In genomic region chr10:83991986-83992753, GRCh38 we compare ENCODE assay signal across 8 cellular contexts.
DNase-seq lines count a peak whose midpoint lies in the region; ATAC-seq, FAIRE-seq and TF ChIP-seq lines count a peak whose summit lies in the region.

No MANE protein-coding gene starts in this region.

- DNase-seq in activated CD4-positive, alpha-beta T cell treated with anti-CD3 and anti-CD28 coated beads, Interleukin-2, amount 10 ng/mL, durations not matched to agents 24 days and 14 days, result peak; percentile 64
- DNase-seq in activated CD4-positive, alpha-beta T cell treated with anti-CD3 and anti-CD28 coated beads for 4 hours, result no peak
- DNase-seq in NT2/D1 (ENCODE audit: low read depth, low spot score) (peak; percentile 56), hepatic stellate cell (ENCODE audit: low spot score) (peak; percentile 7), tibial artery (no peak), RCC 7860 (ENCODE audit: low spot score) (no peak)
- DNase-seq in activated CD8-positive, alpha-beta memory T cell treated with anti-CD3 and anti-CD28 coated beads, Interleukin-2, amount 50 U/mL, for 4 hours, result no peak

- H3K9ac ChIP-seq in NT2/D1 (ENCODE audit: insufficient read length, low read depth), result no peak overlapping the region

- H3K27ac Mint-ChIP-seq in activated CD4-positive, alpha-beta T cell treated with anti-CD3 and anti-CD28 coated beads, Interleukin-2, amount 10 ng/mL, durations not matched to agents 24 days and 14 days, result no peak overlapping the region

- intact Hi-C loops in activated CD4-positive, alpha-beta T cell treated with anti-CD3 and anti-CD28 coated beads, Interleukin-2, amount 10 ng/mL, durations not matched to agents 24 days and 14 days (cut with micrococcal nuclease), result loop anchor here (2.0 kb wide), 1 partner anchor 17 kb away; no protein-coding TSS in a partner anchor
- intact Hi-C loops in tibial artery (cut with DNase I; ENCODE audit: low total_unique reads), result no loop called here

- H3K4me3 Mint-ChIP-seq in activated CD4-positive, alpha-beta T cell treated with anti-CD3 and anti-CD28 coated beads, Interleukin-2, amount 10 ng/mL, durations not matched to agents 24 days and 14 days, result no peak overlapping the region

- no peak for FAIRE-seq in RCC 7860 (lab: Jason Lieb, UNC)

- H3K4me1 Mint-ChIP-seq in activated CD4-positive, alpha-beta T cell treated with anti-CD3 and anti-CD28 coated beads, Interleukin-2, amount 10 ng/mL, durations not matched to agents 24 days and 14 days, result no peaks in the 10 kb centered on the region

- no peaks in the 10 kb centered on the region for H3K27me3 ChIP-seq in NT2/D1 (ENCODE audit: insufficient read depth, insufficient read length)
- H3K27me3 ChIP-seq in tibial artery, result no peaks in the 10 kb centered on the region

- TF ChIP-seq CTCF in tibial artery (IDR thresholded peaks at IDR 0.05), result no peak

- no peaks in the 10 kb centered on the region for H3K36me3 Mint-ChIP-seq in activated CD4-positive, alpha-beta T cell treated with anti-CD3 and anti-CD28 coated beads, Interleukin-2, amount 10 ng/mL, durations not matched to agents 24 days and 14 days (ENCODE audit: low read depth)

- H3K4me1 ChIP-seq in NT2/D1 (ENCODE audit: insufficient read depth, insufficient read length) (no peaks in the 10 kb centered on the region), tibial artery (no peaks in the 10 kb centered on the region)

- H3K4me3 ChIP-seq in NT2/D1 (ENCODE audit: insufficient read length, low read depth) (no peak overlapping the region), tibial artery (no peak overlapping the region)

- peak; percentile 31 for ATAC-seq in HG02623 (IDR thresholded peaks at IDR 0.05; ENCODE audit: unreplicated experiment)

- H3K9me3 ChIP-seq in NT2/D1 (ENCODE audit: insufficient read depth, low read length) (no peaks in the 10 kb centered on the region), tibial artery (no peaks in the 10 kb centered on the region)

- H3K27ac ChIP-seq in tibial artery, result no peak overlapping the region

- H3K27me3 Mint-ChIP-seq in activated CD4-positive, alpha-beta T cell treated with anti-CD3 and anti-CD28 coated beads, Interleukin-2, amount 10 ng/mL, durations not matched to agents 24 days and 14 days, result peaks cover 8% of the 10 kb centered on the region

- H3K9me3 Mint-ChIP-seq in activated CD4-positive, alpha-beta T cell treated with anti-CD3 and anti-CD28 coated beads, Interleukin-2, amount 10 ng/mL, durations not matched to agents 24 days and 14 days, result no peaks in the 10 kb centered on the region

- H3K36me3 ChIP-seq in NT2/D1 (ENCODE audit: insufficient read depth, insufficient read length, low read length) (no peaks in the 10 kb centered on the region), tibial artery (no peaks in the 10 kb centered on the region)

Comparison
In these comparisons a context has a peak if more than half of its experiments do, and no peak if none do; other contexts are left out.
1. DNase-seq: peak in activated CD4-positive, alpha-beta T cell treated with anti-CD3 and anti-CD28 coated beads, Interleukin-2, amount 10 ng/mL, durations not matched to agents 24 days and 14 days (single experiment), NT2/D1 (single experiment) and hepatic stellate cell (single experiment); none in activated CD4-positive, alpha-beta T cell treated with anti-CD3 and anti-CD28 coated beads for 4 hours (0 of 2), tibial artery (0 of 2), activated CD8-positive, alpha-beta memory T cell treated with anti-CD3 and anti-CD28 coated beads, Interleukin-2, amount 50 U/mL, for 4 hours (single experiment) and RCC 7860 (single experiment).